ENCODE assay signal across 1 cellular context in the genomic region with DNA sequence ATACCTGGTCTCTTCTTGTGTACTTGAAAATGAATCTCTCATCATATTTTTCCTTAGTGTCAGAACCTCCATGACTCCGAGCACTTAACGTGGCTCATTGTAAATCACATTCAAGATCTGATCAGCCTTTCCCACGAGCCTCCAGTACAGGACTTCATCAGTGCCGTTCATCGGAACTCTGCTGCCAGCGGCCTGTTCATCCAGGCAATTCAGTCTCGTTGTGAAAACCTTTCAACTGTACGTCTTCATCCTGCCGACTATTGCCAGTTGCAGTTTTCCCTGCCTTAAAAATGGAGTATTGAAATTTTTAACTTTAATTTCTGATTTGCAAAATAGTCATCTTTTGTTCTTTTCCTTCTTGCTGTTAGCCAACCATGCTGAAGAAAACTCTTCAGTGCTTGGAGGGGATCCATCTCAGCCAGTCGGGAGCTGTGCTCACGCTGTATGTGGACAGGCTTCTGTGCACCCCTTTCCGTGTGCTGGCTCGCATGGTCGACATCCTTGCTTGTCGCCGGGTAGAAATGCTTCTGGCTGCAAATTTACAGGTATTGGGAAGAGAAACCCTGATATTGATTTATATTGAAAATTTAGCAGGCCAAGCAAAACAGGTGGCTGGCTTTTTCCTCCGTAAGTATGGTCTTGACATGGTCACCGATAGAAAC.
TF ChIP-seq lines count a peak whose summit lies in the region.

No MANE protein-coding gene starts in this region.

TF ChIP-seq in HepG2, 621 proteins besides CTCF, POLR2A, EP300 and RAD21 (continues in another document):
- TF ChIP-seq PHF8 (CRISPR knock-in tag; IDR thresholded peaks at IDR 0.05) (no peak), ZNF33B (CRISPR knock-in tag; IDR thresholded peaks at IDR 0.05) (no peak), PHF20 (CRISPR knock-in tag; IDR thresholded peaks at IDR 0.05) (no peak), FLYWCH1 (CRISPR knock-in tag; IDR thresholded peaks at IDR 0.05) (no peak), ZNF614 (CRISPR knock-in tag; IDR thresholded peaks at IDR 0.05; ENCODE audit: borderline replicate concordance) (no peak), RBFOX2 (IDR thresholded peaks at IDR 0.05; ENCODE audit: low read depth, low read length) (no peak), ZBTB38 (CRISPR knock-in tag; IDR thresholded peaks at IDR 0.05) (peak; percentile 85), ZNF7 (CRISPR knock-in tag; IDR thresholded peaks at IDR 0.05) (no peak), NCOR1 (IDR thresholded peaks at IDR 0.05; ENCODE audit: borderline replicate concordance, low read length) (no peak), ZNF3 (CRISPR knock-in tag; IDR thresholded peaks at IDR 0.05) (no peak), PRPF4 (IDR thresholded peaks at IDR 0.05; ENCODE audit: low read depth, low read length, poor library complexity, severe bottlenecking) (peak; percentile 90), ZNF44 (CRISPR knock-in tag; IDR thresholded peaks at IDR 0.05) (no peak), SKI (IDR thresholded peaks at IDR 0.05; ENCODE audit: partially characterized antibody) (no peak), NCOA1 (CRISPR knock-in tag; IDR thresholded peaks at IDR 0.05) (no peak), ZNF17 (CRISPR knock-in tag; IDR thresholded peaks at IDR 0.05) (no peak), POGZ (CRISPR knock-in tag; IDR thresholded peaks at IDR 0.05) (0 out of 2 replicates have a peak, but pooled peaks have one; percentile 1), SIN3A (IDR thresholded peaks at IDR 0.05; ENCODE audit: borderline replicate concordance, low read depth, low read length) (no peak), ZNF138 (CRISPR knock-in tag; IDR thresholded peaks at IDR 0.05; ENCODE audit: low read depth) (no peak), SETDB1 (CRISPR knock-in tag; IDR thresholded peaks at IDR 0.05; ENCODE audit: borderline replicate concordance) (no peak), ZNF556 (CRISPR knock-in tag; IDR thresholded peaks at IDR 0.05; ENCODE audit: borderline replicate concordance) (0 out of 2 replicates have a peak, but pooled peaks have one; percentile 5), MAFF (IDR thresholded peaks at IDR 0.05; ENCODE audit: low read depth, low read length) (no peak), EZH2 (conservative IDR thresholded peaks at IDR 0.05; ENCODE audit: low read depth, low read length) (no peak), ESRRA (CRISPR knock-in tag; IDR thresholded peaks at IDR 0.05; ENCODE audit: low read depth) (no peak), HNF4G (IDR thresholded peaks at IDR 0.05; ENCODE audit: borderline replicate concordance, low read depth, low read length) (no peak), HNF4G (CRISPR knock-in tag; IDR thresholded peaks at IDR 0.05; ENCODE audit: borderline replicate concordance, low read depth) (no peak), HNRNPK (IDR thresholded peaks at IDR 0.05; ENCODE audit: low read depth, low read length, poor library complexity, severe bottlenecking) (no peak), ELF1 (CRISPR knock-in tag; IDR thresholded peaks at IDR 0.05) (no peak), EHMT2 (IDR thresholded peaks at IDR 0.05; ENCODE audit: borderline replicate concordance, low read depth, low read length) (no peak)
- TF ChIP-seq, protein P1, sequence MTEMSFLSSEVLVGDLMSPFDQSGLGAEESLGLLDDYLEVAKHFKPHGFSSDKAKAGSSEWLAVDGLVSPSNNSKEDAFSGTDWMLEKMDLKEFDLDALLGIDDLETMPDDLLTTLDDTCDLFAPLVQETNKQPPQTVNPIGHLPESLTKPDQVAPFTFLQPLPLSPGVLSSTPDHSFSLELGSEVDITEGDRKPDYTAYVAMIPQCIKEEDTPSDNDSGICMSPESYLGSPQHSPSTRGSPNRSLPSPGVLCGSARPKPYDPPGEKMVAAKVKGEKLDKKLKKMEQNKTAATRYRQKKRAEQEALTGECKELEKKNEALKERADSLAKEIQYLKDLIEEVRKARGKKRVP (CRISPR knock-in tag; IDR thresholded peaks at IDR 0.05): no peak
- TF ChIP-seq, protein P2, sequence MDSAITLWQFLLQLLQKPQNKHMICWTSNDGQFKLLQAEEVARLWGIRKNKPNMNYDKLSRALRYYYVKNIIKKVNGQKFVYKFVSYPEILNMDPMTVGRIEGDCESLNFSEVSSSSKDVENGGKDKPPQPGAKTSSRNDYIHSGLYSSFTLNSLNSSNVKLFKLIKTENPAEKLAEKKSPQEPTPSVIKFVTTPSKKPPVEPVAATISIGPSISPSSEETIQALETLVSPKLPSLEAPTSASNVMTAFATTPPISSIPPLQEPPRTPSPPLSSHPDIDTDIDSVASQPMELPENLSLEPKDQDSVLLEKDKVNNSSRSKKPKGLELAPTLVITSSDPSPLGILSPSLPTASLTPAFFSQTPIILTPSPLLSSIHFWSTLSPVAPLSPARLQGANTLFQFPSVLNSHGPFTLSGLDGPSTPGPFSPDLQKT (CRISPR knock-in tag; IDR thresholded peaks at IDR 0.05; ENCODE audit: borderline replicate concordance): no peak
- TF ChIP-seq, protein P3, sequence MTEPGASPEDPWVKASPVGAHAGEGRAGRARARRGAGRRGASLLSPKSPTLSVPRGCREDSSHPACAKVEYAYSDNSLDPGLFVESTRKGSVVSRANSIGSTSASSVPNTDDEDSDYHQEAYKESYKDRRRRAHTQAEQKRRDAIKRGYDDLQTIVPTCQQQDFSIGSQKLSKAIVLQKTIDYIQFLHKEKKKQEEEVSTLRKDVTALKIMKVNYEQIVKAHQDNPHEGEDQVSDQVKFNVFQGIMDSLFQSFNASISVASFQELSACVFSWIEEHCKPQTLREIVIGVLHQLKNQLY (CRISPR knock-in tag; IDR thresholded peaks at IDR 0.05): no peak
- TF ChIP-seq, protein P4, sequence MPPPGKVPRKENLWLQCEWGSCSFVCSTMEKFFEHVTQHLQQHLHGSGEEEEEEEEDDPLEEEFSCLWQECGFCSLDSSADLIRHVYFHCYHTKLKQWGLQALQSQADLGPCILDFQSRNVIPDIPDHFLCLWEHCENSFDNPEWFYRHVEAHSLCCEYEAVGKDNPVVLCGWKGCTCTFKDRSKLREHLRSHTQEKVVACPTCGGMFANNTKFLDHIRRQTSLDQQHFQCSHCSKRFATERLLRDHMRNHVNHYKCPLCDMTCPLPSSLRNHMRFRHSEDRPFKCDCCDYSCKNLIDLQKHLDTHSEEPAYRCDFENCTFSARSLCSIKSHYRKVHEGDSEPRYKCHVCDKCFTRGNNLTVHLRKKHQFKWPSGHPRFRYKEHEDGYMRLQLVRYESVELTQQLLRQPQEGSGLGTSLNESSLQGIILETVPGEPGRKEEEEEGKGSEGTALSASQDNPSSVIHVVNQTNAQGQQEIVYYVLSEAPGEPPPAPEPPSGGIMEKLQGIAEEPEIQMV (CRISPR knock-in tag; IDR thresholded peaks at IDR 0.05; ENCODE audit: low read depth): 0 out of 2 replicates have a peak, but pooled peaks have one; percentile 3
- TF ChIP-seq, protein P5, sequence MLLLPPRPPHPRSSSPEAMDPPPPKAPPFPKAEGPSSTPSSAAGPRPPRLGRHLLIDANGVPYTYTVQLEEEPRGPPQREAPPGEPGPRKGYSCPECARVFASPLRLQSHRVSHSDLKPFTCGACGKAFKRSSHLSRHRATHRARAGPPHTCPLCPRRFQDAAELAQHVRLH (CRISPR knock-in tag; IDR thresholded peaks at IDR 0.05; ENCODE audit: borderline replicate concordance, low read depth): 0 out of 2 replicates have a peak, but pooled peaks have one; percentile 11
- TF ChIP-seq, protein P6, sequence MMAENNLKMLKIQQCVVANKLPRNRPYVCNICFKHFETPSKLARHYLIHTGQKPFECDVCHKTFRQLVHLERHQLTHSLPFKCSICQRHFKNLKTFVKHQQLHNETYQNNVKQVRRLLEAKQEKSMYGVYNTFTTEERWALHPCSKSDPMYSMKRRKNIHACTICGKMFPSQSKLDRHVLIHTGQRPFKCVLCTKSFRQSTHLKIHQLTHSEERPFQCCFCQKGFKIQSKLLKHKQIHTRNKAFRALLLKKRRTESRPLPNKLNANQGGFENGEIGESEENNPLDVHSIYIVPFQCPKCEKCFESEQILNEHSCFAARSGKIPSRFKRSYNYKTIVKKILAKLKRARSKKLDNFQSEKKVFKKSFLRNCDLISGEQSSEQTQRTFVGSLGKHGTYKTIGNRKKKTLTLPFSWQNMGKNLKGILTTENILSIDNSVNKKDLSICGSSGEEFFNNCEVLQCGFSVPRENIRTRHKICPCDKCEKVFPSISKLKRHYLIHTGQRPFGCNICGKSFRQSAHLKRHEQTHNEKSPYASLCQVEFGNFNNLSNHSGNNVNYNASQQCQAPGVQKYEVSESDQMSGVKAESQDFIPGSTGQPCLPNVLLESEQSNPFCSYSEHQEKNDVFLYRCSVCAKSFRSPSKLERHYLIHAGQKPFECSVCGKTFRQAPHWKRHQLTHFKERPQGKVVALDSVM (CRISPR knock-in tag; IDR thresholded peaks at IDR 0.05): no peak
- TF ChIP-seq, protein P7, sequence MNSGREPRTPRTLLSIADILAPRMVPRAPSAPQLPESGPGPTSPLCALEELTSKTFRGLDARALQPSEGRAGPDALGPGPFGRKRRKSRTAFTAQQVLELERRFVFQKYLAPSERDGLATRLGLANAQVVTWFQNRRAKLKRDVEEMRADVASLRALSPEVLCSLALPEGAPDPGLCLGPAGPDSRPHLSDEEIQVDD (CRISPR knock-in tag; IDR thresholded peaks at IDR 0.05; ENCODE audit: borderline replicate concordance): no peak
- TF ChIP-seq, protein P8, sequence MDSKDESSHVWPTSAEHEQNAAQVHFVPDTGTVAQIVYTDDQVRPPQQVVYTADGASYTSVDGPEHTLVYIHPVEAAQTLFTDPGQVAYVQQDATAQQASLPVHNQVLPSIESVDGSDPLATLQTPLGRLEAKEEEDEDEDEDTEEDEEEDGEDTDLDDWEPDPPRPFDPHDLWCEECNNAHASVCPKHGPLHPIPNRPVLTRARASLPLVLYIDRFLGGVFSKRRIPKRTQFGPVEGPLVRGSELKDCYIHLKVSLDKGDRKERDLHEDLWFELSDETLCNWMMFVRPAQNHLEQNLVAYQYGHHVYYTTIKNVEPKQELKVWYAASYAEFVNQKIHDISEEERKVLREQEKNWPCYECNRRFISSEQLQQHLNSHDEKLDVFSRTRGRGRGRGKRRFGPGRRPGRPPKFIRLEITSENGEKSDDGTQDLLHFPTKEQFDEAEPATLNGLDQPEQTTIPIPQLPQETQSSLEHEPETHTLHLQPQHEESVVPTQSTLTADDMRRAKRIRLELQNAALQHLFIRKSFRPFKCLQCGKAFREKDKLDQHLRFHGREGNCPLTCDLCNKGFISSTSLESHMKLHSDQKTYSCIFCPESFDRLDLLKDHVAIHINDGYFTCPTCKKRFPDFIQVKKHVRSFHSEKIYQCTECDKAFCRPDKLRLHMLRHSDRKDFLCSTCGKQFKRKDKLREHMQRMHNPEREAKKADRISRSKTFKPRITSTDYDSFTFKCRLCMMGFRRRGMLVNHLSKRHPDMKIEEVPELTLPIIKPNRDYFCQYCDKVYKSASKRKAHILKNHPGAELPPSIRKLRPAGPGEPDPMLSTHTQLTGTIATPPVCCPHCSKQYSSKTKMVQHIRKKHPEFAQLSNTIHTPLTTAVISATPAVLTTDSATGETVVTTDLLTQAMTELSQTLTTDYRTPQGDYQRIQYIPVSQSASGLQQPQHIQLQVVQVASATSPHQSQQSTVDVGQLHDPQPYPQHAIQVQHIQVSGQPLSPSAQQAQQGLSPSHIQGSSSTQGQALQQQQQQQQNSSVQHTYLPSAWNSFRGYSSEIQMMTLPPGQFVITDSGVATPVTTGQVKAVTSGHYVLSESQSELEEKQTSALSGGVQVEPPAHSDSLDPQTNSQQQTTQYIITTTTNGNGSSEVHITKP (CRISPR knock-in tag; IDR thresholded peaks at IDR 0.05; ENCODE audit: low read depth): 0 out of 2 replicates have a peak, but pooled peaks have one; percentile 33
- TF ChIP-seq, protein P9, sequence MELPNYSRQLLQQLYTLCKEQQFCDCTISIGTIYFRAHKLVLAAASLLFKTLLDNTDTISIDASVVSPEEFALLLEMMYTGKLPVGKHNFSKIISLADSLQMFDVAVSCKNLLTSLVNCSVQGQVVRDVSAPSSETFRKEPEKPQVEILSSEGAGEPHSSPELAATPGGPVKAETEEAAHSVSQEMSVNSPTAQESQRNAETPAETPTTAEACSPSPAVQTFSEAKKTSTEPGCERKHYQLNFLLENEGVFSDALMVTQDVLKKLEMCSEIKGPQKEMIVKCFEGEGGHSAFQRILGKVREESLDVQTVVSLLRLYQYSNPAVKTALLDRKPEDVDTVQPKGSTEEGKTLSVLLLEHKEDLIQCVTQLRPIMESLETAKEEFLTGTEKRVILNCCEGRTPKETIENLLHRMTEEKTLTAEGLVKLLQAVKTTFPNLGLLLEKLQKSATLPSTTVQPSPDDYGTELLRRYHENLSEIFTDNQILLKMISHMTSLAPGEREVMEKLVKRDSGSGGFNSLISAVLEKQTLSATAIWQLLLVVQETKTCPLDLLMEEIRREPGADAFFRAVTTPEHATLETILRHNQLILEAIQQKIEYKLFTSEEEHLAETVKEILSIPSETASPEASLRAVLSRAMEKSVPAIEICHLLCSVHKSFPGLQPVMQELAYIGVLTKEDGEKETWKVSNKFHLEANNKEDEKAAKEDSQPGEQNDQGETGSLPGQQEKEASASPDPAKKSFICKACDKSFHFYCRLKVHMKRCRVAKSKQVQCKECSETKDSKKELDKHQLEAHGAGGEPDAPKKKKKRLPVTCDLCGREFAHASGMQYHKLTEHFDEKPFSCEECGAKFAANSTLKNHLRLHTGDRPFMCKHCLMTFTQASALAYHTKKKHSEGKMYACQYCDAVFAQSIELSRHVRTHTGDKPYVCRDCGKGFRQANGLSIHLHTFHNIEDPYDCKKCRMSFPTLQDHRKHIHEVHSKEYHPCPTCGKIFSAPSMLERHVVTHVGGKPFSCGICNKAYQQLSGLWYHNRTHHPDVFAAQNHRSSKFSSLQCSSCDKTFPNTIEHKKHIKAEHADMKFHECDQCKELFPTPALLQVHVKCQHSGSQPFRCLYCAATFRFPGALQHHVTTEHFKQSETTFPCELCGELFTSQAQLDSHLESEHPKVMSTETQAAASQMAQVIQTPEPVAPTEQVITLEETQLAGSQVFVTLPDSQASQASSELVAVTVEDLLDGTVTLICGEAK (IDR thresholded peaks at IDR 0.05): no peak
- TF ChIP-seq, protein P9 (CRISPR knock-in tag; IDR thresholded peaks at IDR 0.05): no peak
